ENCODE assay signal across 2 cellular contexts in genomic region chr2:227568852-227569169, GRCh38.
TF ChIP-seq lines count a peak whose summit lies in the region.

No MANE protein-coding gene starts in this region.

TF ChIP-seq in A549, 52 proteins besides CTCF, POLR2A, EP300 and RAD21:
- no peak for TF ChIP-seq GATA3 (IDR thresholded peaks at IDR 0.05; ENCODE audit: borderline replicate concordance)
- peak; percentile 51 for TF ChIP-seq HOXA7 (CRISPR knock-in tag; IDR thresholded peaks at IDR 0.05)

TF ChIP-seq in K562, 482 proteins besides CTCF, POLR2A, EP300 and RAD21:
- no peak for TF ChIP-seq BCLAF1 (IDR thresholded peaks at IDR 0.05; ENCODE audit: borderline replicate concordance in 1 of 2, control insufficient read depth in 1 of 2, low read depth in 2 of 2, low read length in 1 of 2)
- TF ChIP-seq GABPB1 (CRISPR knock-in tag; IDR thresholded peaks at IDR 0.05) = no peak
- no peak for TF ChIP-seq ZNF3 (CRISPR knock-in tag; IDR thresholded peaks at IDR 0.05)
- TF ChIP-seq ZBTB40 (IDR thresholded peaks at IDR 0.05) = peak; percentile 63
- no peak for TF ChIP-seq ZBTB40 (CRISPR knock-in tag; IDR thresholded peaks at IDR 0.05)
- no peak for TF ChIP-seq SMAD1 (IDR thresholded peaks at IDR 0.05; ENCODE audit: low read depth, low read length, partially characterized antibody)
- TF ChIP-seq CEBPB (tag; IDR thresholded peaks at IDR 0.05) = 0 out of 2 replicates have a peak, but pooled peaks have one; percentile 0
TF ChIP-seq in K562: peak in this region for 2.
